In the genomic region with DNA sequence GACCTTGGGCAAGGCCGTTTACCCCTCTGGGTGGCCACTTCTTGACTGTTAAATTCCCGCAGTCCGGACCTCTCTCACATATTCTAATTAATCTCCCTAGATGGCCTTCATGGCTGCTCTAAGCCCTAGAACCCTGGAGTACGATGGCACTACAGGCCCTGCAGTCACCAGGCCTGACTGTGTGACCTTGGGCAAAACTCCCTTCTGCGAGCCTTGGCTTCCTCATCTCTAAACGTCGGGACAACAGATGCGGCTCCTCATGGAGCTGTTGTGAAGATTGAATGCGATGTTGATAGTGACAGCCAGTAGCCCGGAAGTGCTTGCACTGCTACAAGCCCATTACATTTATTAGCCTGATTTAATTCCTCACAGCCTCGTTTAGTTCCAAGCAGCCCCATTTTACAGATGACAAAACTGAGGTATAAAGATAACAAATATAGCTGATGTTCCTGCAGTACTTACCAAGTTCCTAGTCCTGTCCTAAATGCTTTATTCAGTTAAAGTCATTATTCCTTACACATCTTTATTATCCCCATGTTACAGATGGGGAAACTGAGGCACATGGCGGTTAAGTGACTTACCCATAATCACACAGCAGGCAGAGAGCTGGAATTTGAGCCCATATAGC, we compare ENCODE assay signal across 23 cellular contexts. TPM values are rescaled to one million over a fixed set of nuclear protein-coding genes. Genes with fewer than 3 reads are reported as not detected.
DNase-seq lines count a peak whose midpoint lies in the region; ATAC-seq, FAIRE-seq and TF ChIP-seq lines count a peak whose summit lies in the region.
"Had no signal": no experiment of that assay in that cellular context is flagged by ENCODE, and none has a peak within 500 bp of the region (broad histone marks: within the 10 kb centered on the region; RNA-seq: fewer than 3 reads in every experiment).

No MANE protein-coding gene starts in this region.

- H3K4me3 ChIP-seq in cardiac muscle cell (no peak overlapping the region), H1 (ENCODE audit: extremely low read depth in 1 of 4, insufficient read depth in 2 of 4, low read depth in 3 of 4, low read length in 4 of 4) (no peak overlapping the region)
- H3K4me3 ChIP-seq: GM23248, MG63 had no signal

- no peak overlapping the region for H3K27ac Mint-ChIP-seq in neural crest cell (ENCODE audit: unreplicated experiment)
- H3K27ac Mint-ChIP-seq: H9 had no signal

- TF ChIP-seq RAD21 in H1 (IDR thresholded peaks at IDR 0.05 in 1 of 2, conservative IDR thresholded peaks at IDR 0.05 in 1 of 2; ENCODE audit: low read depth in 2 of 2, low read length in 2 of 2), result no peak

- no peak for TF ChIP-seq EP300 in H1 (IDR thresholded peaks at IDR 0.05; ENCODE audit: borderline replicate concordance in 1 of 2, low read depth in 2 of 2, low read length in 2 of 2)

- no peak for ATAC-seq in Right ventricle myocardium superior (ENCODE audit: poor library complexity)
- ATAC-seq: PC-3 had no signal

- H3K4ac ChIP-seq in H1 (replicated peaks; ENCODE audit: insufficient read length, low read depth, low read length), result no peak overlapping the region

- H3K23ac ChIP-seq in H1 (ENCODE audit: insufficient read length), result no peak overlapping the region

- intact Hi-C loops in Right ventricle myocardium superior (cut with DNase I), result no loop called here

- CTCF ChIA-PET in H1 (lab: Charles Lee; ENCODE audit: partially characterized antibody), result interaction anchor here (1.2 to 2.5 kb wide), 5 partner anchors 31 to 218 kb away, joined by 4 to 9 read pairs (median 5); no protein-coding TSS in a partner anchor

- no peaks in the 10 kb centered on the region for H3K79me2 ChIP-seq in H1 (ENCODE audit: control insufficient read depth in 1 of 2, insufficient read depth in 2 of 2, low read length in 2 of 2)

- H2BK20ac ChIP-seq in H1 (ENCODE audit: low read length), result no peak overlapping the region

- no peak overlapping the region for H3K18ac ChIP-seq in H1 (ENCODE audit: extremely low read depth, low read length)

- H3K4me1 Mint-ChIP-seq in neural crest cell, result peaks cover 70% of the 10 kb centered on the region

- H2BK12ac ChIP-seq in H1 (ENCODE audit: low read depth, low read length), result no peak overlapping the region

- peak overlapping the region; percentile 78 for H3K4me3 Mint-ChIP-seq in neural crest cell

- 86% methylated on average over 12 of the region's 12 CpGs; no CpG with 5 or more reads in 1 of the 2 experiments for WGBS in H1 (ENCODE audit: extremely low coverage in 1 of 2, insufficient coverage in 1 of 2, insufficient read length in 1 of 2, insufficient replicate concordance in 2 of 2, low coverage in 1 of 2, low lambda C conversion rate in 2 of 2, missing lambda C conversion rate in 1 of 2), 2 experiments

- H3K36me3 ChIP-seq in cardiac muscle cell (peaks cover 32% of the 10 kb centered on the region), H1 (ENCODE audit: control insufficient read depth in 2 of 4, insufficient read depth in 4 of 4, low read length in 3 of 4) (no peaks in the 10 kb centered on the region)
- H3K36me3 ChIP-seq: MG63 had no signal

- no peak overlapping the region for H3K56ac ChIP-seq in H1 (replicated peaks; ENCODE audit: insufficient read length, low read depth, low read length)

- no peak overlapping the region for H2AFZ ChIP-seq in H1 (ENCODE audit: low read length)
- H2AFZ ChIP-seq: GM23248 had no signal

- no peak overlapping the region for H2BK120ac ChIP-seq in H1 (replicated peaks; ENCODE audit: low read depth, low read length)

- H4K8ac ChIP-seq in H1 (ENCODE audit: extremely low read depth, insufficient read depth, low read length), result no peak overlapping the region

- peaks cover 74% of the 10 kb centered on the region for H3K4me1 ChIP-seq in cardiac muscle cell (ENCODE audit: low read depth)
- peaks cover 0 to 40% (median 30%) of the 10 kb centered on the region in 4 experiments; a peak in 6 of 7 replicates for H3K4me1 ChIP-seq in H1 (replicated peaks in 1 of 4; ENCODE audit: control insufficient read depth in 3 of 4, insufficient read depth in 4 of 4, low read length in 3 of 4)

- peaks cover 16% of the 10 kb centered on the region for H3K23me2 ChIP-seq in H1 (ENCODE audit: low read depth, low read length)

- no peak overlapping the region for H4K5ac ChIP-seq in H1 (ENCODE audit: insufficient read length, low read depth, low read length)

- H3K36me3 Mint-ChIP-seq in neural crest cell (ENCODE audit: low read depth), result no peaks in the 10 kb centered on the region

- H3K4me2 ChIP-seq in H1 (ENCODE audit: insufficient read depth in 1 of 2, low read depth in 2 of 2, low read length in 2 of 2), result no peak overlapping the region

- no peaks in the 10 kb centered on the region for H3K9me3 Mint-ChIP-seq in neural crest cell

- H2BK5ac ChIP-seq in H1 (ENCODE audit: low read depth, low read length), result no peak overlapping the region

- FAIRE-seq in H1 (lab: Jason Lieb, UNC), result no peak

- H3K14ac ChIP-seq in H1 (ENCODE audit: insufficient read length), result no peak overlapping the region

- H2BK15ac ChIP-seq in H1 (ENCODE audit: low read length), result 0 out of 2 replicates have a peak overlapping the region, but pooled peaks have one; percentile 48

- H3K9me3 ChIP-seq in cardiac muscle cell (ENCODE audit: low read depth), result no peaks in the 10 kb centered on the region
- no peaks in the 10 kb centered on the region for H3K9me3 ChIP-seq in H1 (ENCODE audit: insufficient read depth in 2 of 2, low read depth in 1 of 2, low read length in 1 of 2)
- H3K9me3 ChIP-seq: MG63 had no signal

- no peaks in the 10 kb centered on the region for H3K27me3 ChIP-seq in cardiac muscle cell
- H3K27me3 ChIP-seq in H1 (replicated peaks in 1 of 4; ENCODE audit: control insufficient read depth in 3 of 4, extremely low read depth in 1 of 4, insufficient read depth in 3 of 4, low read length in 3 of 4), result peaks cover 34 to 68% (median 58%) of the 10 kb centered on the region in 4 experiments
- H3K27me3 ChIP-seq: MG63 had no signal

- POLR2A ChIA-PET in H1 (lab: Charles Lee; ENCODE audit: partially characterized antibody), result interaction anchor here (1.2 to 3.9 kb wide), 2 partner anchors 10 to 13 kb away, joined by 3 to 16 read pairs; partner anchors contain the start of gene EPHB3

- DNase-seq in cardiac muscle cell (ENCODE audit: low read depth in 1 of 2, low spot score in 1 of 2) (no peak), Right ventricle myocardium superior (no peak), H1 (ENCODE audit: low read depth in 1 of 2, low spot score in 2 of 2) (no peak), neural crest cell (ENCODE audit: low read depth, low spot score) (no peak), DMS79 (lab: John Stamatoyannopoulos, UW) (no peak), NCI-H187 (lab: John Stamatoyannopoulos, UW) (no peak), DMS153 treated with DMSO at 0.1 percent for 48 hours (lab: John Stamatoyannopoulos, UW; ENCODE audit: unreplicated experiment) (no peak), GF-D8 (lab: John Stamatoyannopoulos, UW) (no peak)
- DNase-seq: 8988T; DMS153; GM23248; H9; KBM-7; MG63; NCI-H1105 treated with DMSO at 0.1 percent for 48 hours; NCI-H146; NCI-H2029; NCI-H446; NCI-H526; NCI-H82; NK-92 treated with Interleukin-12 subunit alpha and Interleukin-12 subunit beta, amount 100 ng/mL, for 24 hours; PC-3; SHP77 had no signal

- TF ChIP-seq CTCF in cardiac muscle cell (IDR thresholded peaks at IDR 0.05; ENCODE audit: low read depth, low read length) (no peak), H1 (IDR thresholded peaks at IDR 0.05; ENCODE audit: control extremely low read depth in 1 of 3, insufficient read depth in 1 of 3, low read depth in 1 of 3, low read length in 3 of 3) (no peak), neural crest cell (conservative IDR thresholded peaks at IDR 0.05) (no peak)

- no peak overlapping the region for H3K9ac ChIP-seq in H1 (replicated peaks in 1 of 4; ENCODE audit: extremely low read depth in 1 of 4, low read depth in 3 of 4, low read length in 3 of 4)
- H3K9ac ChIP-seq: GM23248 had no signal

- peaks cover 12% of the 10 kb centered on the region for H3K27me3 Mint-ChIP-seq in neural crest cell (ENCODE audit: low read depth)

- no peak for TF ChIP-seq POLR2A in H1 (IDR thresholded peaks at IDR 0.05; ENCODE audit: control extremely low read depth in 1 of 2, low read depth in 2 of 2, low read length in 2 of 2)

- H2AK5ac ChIP-seq in H1 (ENCODE audit: low read depth, low read length), result no peak overlapping the region

- H3K79me1 ChIP-seq in H1 (ENCODE audit: low read depth, low read length), result no peaks in the 10 kb centered on the region

- H3K27ac ChIP-seq in cardiac muscle cell (peak overlapping the region; percentile 96), H1 (ENCODE audit: low read depth, low read length) (no peak overlapping the region)
- H3K27ac ChIP-seq: GM23248 had no signal

- H4K20me1 ChIP-seq in H1 (replicated peaks in 1 of 2; ENCODE audit: control insufficient read depth in 1 of 2, insufficient read depth in 2 of 2, low read length in 2 of 2), result peaks cover 2 to 10% of the 10 kb centered on the region in 2 experiments

- H4K91ac ChIP-seq in H1 (replicated peaks; ENCODE audit: insufficient read length, low read length), result no peak overlapping the region

TF ChIP-seq in H1, 55 proteins besides CTCF, POLR2A, EP300 and RAD21:
- TF ChIP-seq SP2 (IDR thresholded peaks at IDR 0.05; ENCODE audit: low read length) (no peak), CHD1 (IDR thresholded peaks at IDR 0.05; ENCODE audit: low read depth, low read length) (no peak), ASH2L (IDR thresholded peaks at IDR 0.05; ENCODE audit: low read length) (no peak), KDM5A (IDR thresholded peaks at IDR 0.05; ENCODE audit: low read length) (no peak), KDM1A (IDR thresholded peaks at IDR 0.05; ENCODE audit: borderline replicate concordance, low read length) (peak; percentile 33; the same call in 1 of the 2 replicates)

RNA-seq across cellular contexts. Expression of gene EPHB3, which starts 10.3 kb away (rescaled TPM):
- total RNA-seq in cardiac muscle cell, result 132 and 170 TPM in 2 replicates
- 142 and 206 TPM in 2 replicates for polyA plus RNA-seq in cardiac muscle cell
- total RNA-seq in Right ventricle myocardium superior, result 2.2 TPM
- total RNA-seq in H1 (2021; fragmentation: NEBNext Ultra II Directional; extraction: Animal tissue kit (Norgen Biotek cat#: 25700)), result 0.80 and 0.91 TPM in 2 replicates
- 0.41 and 0.82 TPM in 2 replicates for polyA plus RNA-seq in H1 (2011; rRNA removed)
- polyA plus RNA-seq in H1 (2011; cell fraction: cytosol; rRNA removed), result 0.61 TPM
- polyA plus RNA-seq in H1 (2011; cell fraction: nucleus; rRNA removed), result 1.5 TPM
- polyA plus RNA-seq in H1 (2012, experiment 1 of 2), result 0.83 to 1.3 TPM (median 1.0 TPM) in 4 replicates
- polyA plus RNA-seq in H1 (2012, experiment 2 of 2), result 1.2 TPM
- polyA plus RNA-seq in H1 (2013, experiment 1 of 2), result 0.55 TPM
- 0.46 TPM for polyA plus RNA-seq in H1 (2013, experiment 2 of 2)
- polyA minus RNA-seq in H1 (2011; rRNA and poly(A)+ RNA removed), result 0.78 and 1.8 TPM in 2 replicates
- polyA minus RNA-seq in H1 (2011; cell fraction: cytosol; rRNA and poly(A)+ RNA removed), result 1.8 TPM
- 0.40 TPM for polyA minus RNA-seq in H1 (2011; cell fraction: nucleus; rRNA and poly(A)+ RNA removed)
- 9.7 and 13.4 TPM in 2 replicates for total RNA-seq in neural crest cell
